In the genomic region with DNA sequence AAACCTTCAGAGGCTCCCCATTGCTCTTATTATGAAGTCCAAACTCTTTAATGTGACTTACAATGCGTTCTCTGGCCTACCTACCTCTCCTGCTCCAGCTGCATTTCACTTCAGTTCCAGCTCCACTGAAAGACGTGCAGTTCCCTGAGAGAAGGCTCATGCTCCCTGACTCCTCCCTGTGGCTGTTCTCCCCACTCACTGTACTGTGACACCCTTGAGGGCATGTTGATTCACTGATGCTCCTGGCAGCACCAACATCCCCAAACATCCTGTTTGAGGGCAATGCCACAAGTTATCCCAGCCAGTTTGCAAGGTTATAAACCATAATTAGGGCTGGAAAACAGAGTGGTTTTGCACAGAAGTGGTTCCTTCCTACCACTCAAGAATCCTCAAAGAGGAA, we compare ENCODE assay signal across 29 cellular contexts.
DNase-seq lines count a peak whose midpoint lies in the region; ATAC-seq, FAIRE-seq and TF ChIP-seq lines count a peak whose summit lies in the region.
"Had no signal": no experiment of that assay in that cellular context is flagged by ENCODE, and none has a peak within 500 bp of the region (broad histone marks: within the 10 kb centered on the region; RNA-seq: fewer than 3 reads in every experiment).

No MANE protein-coding gene starts in this region.

- no peaks in the 10 kb centered on the region for H3K9me3 Mint-ChIP-seq in osteocyte (ENCODE audit: unreplicated experiment)
- H3K9me3 Mint-ChIP-seq: activated CD8-positive, alpha-beta T cell treated with anti-CD3 and anti-CD28 coated beads for 36 hours; activated naive CD4-positive, alpha-beta T cell treated with anti-CD3 and anti-CD28 coated beads, Interleukin-2, amount 10 ng/mL, durations not matched to agents 7 days and 5 days had no signal

- H3K4me3 ChIP-seq in H7 (ENCODE audit: insufficient read depth, low read depth, low read length) (no peak overlapping the region), bronchial epithelial cell (ENCODE audit: low read depth, low read length) (no peak overlapping the region), left lung (no peak overlapping the region)
- H3K4me3 ChIP-seq: BLaER1 treated with 17β-estradiol and CSF1 and Interleukin-3, amounts not matched to agents 10 nM and 100 nM; gastroesophageal sphincter; hepatocyte; pancreas; SK-N-MC; upper lobe of left lung had no signal

- no peak overlapping the region for H3K27ac ChIP-seq in left lung
- H3K27ac ChIP-seq: BLaER1 treated with 17β-estradiol and CSF1 and Interleukin-3, amounts not matched to agents 10 nM and 100 nM; brain microvascular endothelial cell; gastroesophageal sphincter; hepatocyte; pancreas; SK-N-MC; upper lobe of left lung had no signal

- no peak overlapping the region for H3K4me3 Mint-ChIP-seq in osteocyte (ENCODE audit: unreplicated experiment)
- H3K4me3 Mint-ChIP-seq: activated CD8-positive, alpha-beta T cell treated with anti-CD3 and anti-CD28 coated beads for 36 hours; activated naive CD4-positive, alpha-beta T cell treated with anti-CD3 and anti-CD28 coated beads, Interleukin-2, amount 10 ng/mL, durations not matched to agents 7 days and 5 days; neural crest cell had no signal

- DNase-seq in SIG-M5 treated with dmso at 0.1 percent for 504 hours (lab: John Stamatoyannopoulos, UW; ENCODE audit: unreplicated experiment) (peak; percentile 22), SIG-M5 (lab: John Stamatoyannopoulos, UW) (no peak), H7 (peak; percentile 36), bronchial epithelial cell (ENCODE audit: low read depth) (peak; percentile 32), osteocyte (ENCODE audit: extremely low spot score, unreplicated experiment) (peak; percentile 51), left lung (no peak), NCI-H187 (lab: John Stamatoyannopoulos, UW) (no peak)
- DNase-seq: activated CD8-positive, alpha-beta memory T cell treated with anti-CD3 and anti-CD28 coated beads, Interleukin-2, amount 50 U/mL, for 48 hours; activated CD8-positive, alpha-beta T cell treated with anti-CD3 and anti-CD28 coated beads for 36 hours; activated naive CD4-positive, alpha-beta T cell treated with anti-CD3 and anti-CD28 coated beads, Interleukin-2, amount 10 ng/mL, durations not matched to agents 7 days and 5 days; amniotic stem cell; brain microvascular endothelial cell; DMS79 treated with DMSO at 0.1 percent for 48 hours; left colon; mesenchymal stem cell; NCI-H1092; NCI-H2029; pancreas; stimulated activated CD4-positive, alpha-beta T cell treated with anti-CD3 and anti-CD28 coated beads, Interleukin-15, amount 100 ng/mL, for 24 hours; stimulated activated naive CD4-positive, alpha-beta T cell; T-helper 2 cell; upper lobe of left lung had no signal

- no peaks in the 10 kb centered on the region for H3K36me3 Mint-ChIP-seq in osteocyte (ENCODE audit: unreplicated experiment)
- H3K36me3 Mint-ChIP-seq: activated naive CD4-positive, alpha-beta T cell treated with anti-CD3 and anti-CD28 coated beads, Interleukin-2, amount 10 ng/mL, durations not matched to agents 7 days and 5 days; IgD-negative memory B cell had no signal

- intact Hi-C loops in left lung (cut with DNase I) = no loop called here

- H3K27me3 ChIP-seq in H7 (ENCODE audit: control insufficient read depth, insufficient read depth, low read length) (no peaks in the 10 kb centered on the region), bronchial epithelial cell (ENCODE audit: control insufficient read depth, insufficient read depth, low read length) (no peaks in the 10 kb centered on the region), left lung (peaks cover 0 to 10% of the 10 kb centered on the region in 2 donors)
- H3K27me3 ChIP-seq: BLaER1 treated with 17β-estradiol and CSF1 and Interleukin-3, amounts not matched to agents 10 nM and 100 nM; brain microvascular endothelial cell; hepatocyte; pancreas; upper lobe of left lung had no signal

- H3K27me3 Mint-ChIP-seq in osteocyte (ENCODE audit: unreplicated experiment) = peaks cover 25% of the 10 kb centered on the region

- H3K36me3 ChIP-seq in H7 (replicated peaks; ENCODE audit: control insufficient read depth, insufficient read depth, low read length) (no peaks in the 10 kb centered on the region), bronchial epithelial cell (ENCODE audit: control insufficient read depth, insufficient read depth, low read length) (no peaks in the 10 kb centered on the region), left lung (no peaks in the 10 kb centered on the region)
- H3K36me3 ChIP-seq: BLaER1 treated with 17β-estradiol and CSF1 and Interleukin-3, amounts not matched to agents 10 nM and 100 nM; brain microvascular endothelial cell; gastroesophageal sphincter; pancreas; upper lobe of left lung had no signal

- H3K4me1 Mint-ChIP-seq in osteocyte (ENCODE audit: unreplicated experiment) = no peaks in the 10 kb centered on the region
- H3K4me1 Mint-ChIP-seq: activated naive CD4-positive, alpha-beta T cell treated with anti-CD3 and anti-CD28 coated beads, Interleukin-2, amount 10 ng/mL, durations not matched to agents 7 days and 5 days; IgD-negative memory B cell; neural crest cell had no signal

- no peak overlapping the region for H3K27ac Mint-ChIP-seq in osteocyte (ENCODE audit: unreplicated experiment)
- H3K27ac Mint-ChIP-seq: activated CD8-positive, alpha-beta T cell treated with anti-CD3 and anti-CD28 coated beads for 36 hours; activated naive CD4-positive, alpha-beta T cell treated with anti-CD3 and anti-CD28 coated beads, Interleukin-2, amount 10 ng/mL, durations not matched to agents 7 days and 5 days; IgD-negative memory B cell had no signal

- no peaks in the 10 kb centered on the region for H3K4me1 ChIP-seq in left lung
- H3K4me1 ChIP-seq: gastroesophageal sphincter, pancreas, upper lobe of left lung had no signal

- TF ChIP-seq CTCF in bronchial epithelial cell (IDR thresholded peaks at IDR 0.05; ENCODE audit: insufficient read depth, low read length, severe bottlenecking) (no peak), osteocyte (IDR thresholded peaks at IDR 0.05) (no peak), left lung (IDR thresholded peaks at IDR 0.05) (no peak)

- ATAC-seq in left lung = no peak
- ATAC-seq in GM21619 (IDR thresholded peaks at IDR 0.05; ENCODE audit: unreplicated experiment) = no peak
- ATAC-seq: activated CD8-positive, alpha-beta T cell treated with anti-CD3 and anti-CD28 coated beads for 36 hours; gastroesophageal sphincter; left colon; pancreas had no signal

- no peak for FAIRE-seq in bronchial epithelial cell (lab: Jason Lieb, UNC)
- FAIRE-seq: pancreas had no signal

- no peaks in the 10 kb centered on the region for H3K9me3 ChIP-seq in left lung
- H3K9me3 ChIP-seq: gastroesophageal sphincter, pancreas, upper lobe of left lung had no signal

Comparison
In these comparisons a context has a peak if more than half of its experiments do, and no peak if none do; other contexts are left out.
1. DNase-seq: peak in SIG-M5 treated with dmso at 0.1 percent for 504 hours (single experiment), H7 (single experiment), bronchial epithelial cell (single experiment) and osteocyte (single experiment); none in SIG-M5 (single experiment), left lung (0 of 2) and NCI-H187 (0 of 2).